Comparison of ENCODE assay signal across 34 cellular contexts in genomic region chr4:97828646-97829045, GRCh38.
"Had no signal": no experiment of that assay in that cellular context is flagged by ENCODE, and none has a peak within 500 bp of the region (broad histone marks: within the 10 kb centered on the region; RNA-seq: fewer than 3 reads in every experiment).

No MANE protein-coding gene starts in this region.

- H3K36me3 ChIP-seq: adrenal gland, esophagus squamous epithelium, gastroesophageal sphincter had no signal

- H3K27me3 ChIP-seq: adrenal gland, body of pancreas, esophagus squamous epithelium, gastroesophageal sphincter had no signal

- H3K27ac ChIP-seq: adrenal gland, body of pancreas, epithelial cell of prostate, esophagus squamous epithelium, gastroesophageal sphincter had no signal

- H3K4me3 Mint-ChIP-seq: activated CD4-positive, alpha-beta memory T cell treated with anti-CD3 and anti-CD28 coated beads for 36 hours; activated CD4-positive, alpha-beta T cell treated with anti-CD3 and anti-CD28 coated beads for 36 hours; activated CD4-positive, alpha-beta T cell treated with anti-CD3 and anti-CD28 coated beads, Interleukin-2, amount 10 ng/mL, durations not matched to agents 24 days and 14 days; activated CD8-positive, alpha-beta memory T cell treated with anti-CD3 and anti-CD28 coated beads, Interleukin-2, amount 10 ng/mL, durations not matched to agents 7 days and 5 days; activated CD8-positive, alpha-beta T cell treated with anti-CD3 and anti-CD28 coated beads, Interleukin-2, amount 10 ng/mL, durations not matched to agents 7 days and 5 days; activated naive CD4-positive, alpha-beta T cell treated with anti-CD3 and anti-CD28 coated beads for 36 hours; activated naive CD4-positive, alpha-beta T cell treated with anti-CD3 and anti-CD28 coated beads, Interleukin-2, amount 50 U/mL, for 24 hours; activated naive CD8-positive, alpha-beta T cell treated with anti-CD3 and anti-CD28 coated beads for 36 hours; activated naive CD8-positive, alpha-beta T cell treated with anti-CD3 and anti-CD28 coated beads, Interleukin-2, amount 50 U/mL, for 24 hours; activated T-helper 1 cell treated with anti-CD3 and anti-CD28 coated beads, Interleukin-12 subunit alpha, Interleukin-12 subunit beta, Interleukin-2, Interleukin-4 antibody, amounts not matched to agents 30 ng/mL and 10 ng/mL and 1 ng/mL, durations not matched to agents 14 hours and 24 hours and 36 hours; T-helper 17 cell; T-helper 2 cell treated with Interferon-gamma antibody and Interleukin-4, amounts not matched to agents 5 μg/mL and 100 μg/mL, for 36 hours had no signal

- H3K9me3 Mint-ChIP-seq: activated CD4-positive, alpha-beta T cell treated with anti-CD3 and anti-CD28 coated beads, Interleukin-2, amount 10 ng/mL, durations not matched to agents 24 days and 14 days had no signal

- H3K4me3 ChIP-seq: adrenal gland, body of pancreas, esophagus squamous epithelium, gastroesophageal sphincter had no signal

- DNase-seq: activated CD4-positive, alpha-beta memory T cell treated with anti-CD3 and anti-CD28 coated beads for 36 hours; activated CD4-positive, alpha-beta T cell treated with anti-CD3 and anti-CD28 coated beads for 36 hours; activated CD4-positive, alpha-beta T cell treated with anti-CD3 and anti-CD28 coated beads, Interleukin-2, amount 10 ng/mL, durations not matched to agents 24 days and 14 days; activated CD4-positive, CD25-positive, alpha-beta regulatory T cell; activated CD4-positive, CD25-positive, alpha-beta regulatory T cell treated with anti-CD3 and anti-CD28 coated beads, Interleukin-2, amount 50 U/mL, for 72 hours; activated CD8-positive, alpha-beta memory T cell treated with anti-CD3 and anti-CD28 coated beads, Interleukin-2, amount 10 ng/mL, durations not matched to agents 7 days and 5 days; activated CD8-positive, alpha-beta memory T cell treated with anti-CD3 and anti-CD28 coated beads, Interleukin-2, amount 50 U/mL, for 4 hours; activated CD8-positive, alpha-beta T cell treated with anti-CD3 and anti-CD28 coated beads, Interleukin-2, amount 10 ng/mL, durations not matched to agents 7 days and 5 days; activated effector memory CD4-positive, alpha-beta T cell treated with anti-CD3 and anti-CD28 coated beads, Interleukin-2, amount 50 U/mL, for 16 hours; activated naive CD4-positive, alpha-beta T cell treated with anti-CD3 and anti-CD28 coated beads for 36 hours; activated naive CD8-positive, alpha-beta T cell treated with anti-CD3 and anti-CD28 coated beads for 36 hours; activated naive CD8-positive, alpha-beta T cell treated with anti-CD3 and anti-CD28 coated beads, Interleukin-2, amount 50 U/mL, for 24 hours; activated T-cell treated with anti-CD3 and anti-CD28 coated beads, Interleukin-2, amount 50 U/mL, for 1 hour; activated T-cell treated with anti-CD3 and anti-CD28 coated beads, Interleukin-2, amount 50 U/mL, for 48 hours; adrenal gland; amygdala; aorta; body of pancreas; caudate nucleus; cortex of kidney; dermis blood vessel endothelial cell; effector CD8-positive, alpha-beta T cell; esophagus squamous epithelium; foreskin melanocyte; head of caudate nucleus; T-helper 1 cell; T-helper 17 cell; T1000 had no signal

- H3K4me1 ChIP-seq: adrenal gland, body of pancreas, esophagus squamous epithelium, gastroesophageal sphincter had no signal

- H3K27me3 Mint-ChIP-seq: activated CD4-positive, alpha-beta memory T cell treated with anti-CD3 and anti-CD28 coated beads for 36 hours; activated CD4-positive, alpha-beta T cell treated with anti-CD3 and anti-CD28 coated beads for 36 hours; activated CD4-positive, alpha-beta T cell treated with anti-CD3 and anti-CD28 coated beads, Interleukin-2, amount 10 ng/mL, durations not matched to agents 24 days and 14 days; activated CD8-positive, alpha-beta memory T cell treated with anti-CD3 and anti-CD28 coated beads, Interleukin-2, amount 10 ng/mL, durations not matched to agents 7 days and 5 days; activated naive CD4-positive, alpha-beta T cell treated with anti-CD3 and anti-CD28 coated beads, Interleukin-2, amount 50 U/mL, for 24 hours; activated naive CD8-positive, alpha-beta T cell treated with anti-CD3 and anti-CD28 coated beads for 36 hours; activated naive CD8-positive, alpha-beta T cell treated with anti-CD3 and anti-CD28 coated beads, Interleukin-2, amount 50 U/mL, for 24 hours; T-helper 17 cell had no signal

- H3K36me3 Mint-ChIP-seq: activated CD4-positive, alpha-beta memory T cell treated with anti-CD3 and anti-CD28 coated beads for 36 hours; activated CD8-positive, alpha-beta memory T cell treated with anti-CD3 and anti-CD28 coated beads, Interleukin-2, amount 10 ng/mL, durations not matched to agents 7 days and 5 days; activated naive CD4-positive, alpha-beta T cell treated with anti-CD3 and anti-CD28 coated beads, Interleukin-2, amount 50 U/mL, for 24 hours; activated naive CD8-positive, alpha-beta T cell treated with anti-CD3 and anti-CD28 coated beads for 36 hours had no signal

- ATAC-seq: activated CD4-positive, alpha-beta T cell treated with anti-CD3 and anti-CD28 coated beads for 36 hours; activated CD8-positive, alpha-beta memory T cell treated with anti-CD3 and anti-CD28 coated beads, Interleukin-2, amount 10 ng/mL, durations not matched to agents 7 days and 5 days; activated CD8-positive, alpha-beta T cell treated with anti-CD3 and anti-CD28 coated beads, Interleukin-2, amount 10 ng/mL, durations not matched to agents 7 days and 5 days; activated naive CD8-positive, alpha-beta T cell treated with anti-CD3 and anti-CD28 coated beads, Interleukin-2, amount 50 U/mL, for 24 hours; body of pancreas; gastroesophageal sphincter; T-helper 17 cell had no signal

- H3K4me1 Mint-ChIP-seq: activated CD4-positive, alpha-beta T cell treated with anti-CD3 and anti-CD28 coated beads for 36 hours; activated CD4-positive, alpha-beta T cell treated with anti-CD3 and anti-CD28 coated beads, Interleukin-2, amount 10 ng/mL, durations not matched to agents 24 days and 14 days; activated CD8-positive, alpha-beta memory T cell treated with anti-CD3 and anti-CD28 coated beads, Interleukin-2, amount 10 ng/mL, durations not matched to agents 7 days and 5 days; activated naive CD4-positive, alpha-beta T cell treated with anti-CD3 and anti-CD28 coated beads, Interleukin-2, amount 50 U/mL, for 24 hours; activated naive CD8-positive, alpha-beta T cell treated with anti-CD3 and anti-CD28 coated beads for 36 hours; activated naive CD8-positive, alpha-beta T cell treated with anti-CD3 and anti-CD28 coated beads, Interleukin-2, amount 50 U/mL, for 24 hours; T-helper 17 cell had no signal

- H3K9me3 ChIP-seq: adrenal gland, body of pancreas had no signal

- H3K27ac Mint-ChIP-seq: activated CD4-positive, alpha-beta memory T cell treated with anti-CD3 and anti-CD28 coated beads for 36 hours; activated CD4-positive, alpha-beta T cell treated with anti-CD3 and anti-CD28 coated beads for 36 hours; activated CD4-positive, alpha-beta T cell treated with anti-CD3 and anti-CD28 coated beads, Interleukin-2, amount 10 ng/mL, durations not matched to agents 24 days and 14 days; activated CD8-positive, alpha-beta memory T cell treated with anti-CD3 and anti-CD28 coated beads, Interleukin-2, amount 10 ng/mL, durations not matched to agents 7 days and 5 days; activated CD8-positive, alpha-beta T cell treated with anti-CD3 and anti-CD28 coated beads, Interleukin-2, amount 10 ng/mL, durations not matched to agents 7 days and 5 days; activated naive CD4-positive, alpha-beta T cell treated with anti-CD3 and anti-CD28 coated beads for 36 hours; activated naive CD4-positive, alpha-beta T cell treated with anti-CD3 and anti-CD28 coated beads, Interleukin-2, amount 50 U/mL, for 24 hours; activated naive CD8-positive, alpha-beta T cell treated with anti-CD3 and anti-CD28 coated beads for 36 hours; activated naive CD8-positive, alpha-beta T cell treated with anti-CD3 and anti-CD28 coated beads, Interleukin-2, amount 50 U/mL, for 24 hours; activated T-helper 1 cell treated with anti-CD3 and anti-CD28 coated beads, Interleukin-12 subunit alpha, Interleukin-12 subunit beta, Interleukin-2, Interleukin-4 antibody, amounts not matched to agents 30 ng/mL and 10 ng/mL and 1 ng/mL, durations not matched to agents 14 hours and 24 hours and 36 hours; activated T-helper 2 cell treated with anti-CD3 and anti-CD28 coated beads, Interferon-gamma antibody, Interleukin-2, Interleukin-4, amounts not matched to agents 10 μg/mL and 5 μg/mL and 100 μg/mL, durations not matched to agents 14 hours and 24 hours and 36 hours; T-helper 17 cell; T-helper 2 cell treated with Interferon-gamma antibody and Interleukin-4, amounts not matched to agents 5 μg/mL and 100 μg/mL, for 36 hours had no signal
